Comparison of ENCODE assay signal across 15 cellular contexts in genomic region chr1:186112280-186112679, GRCh38.
DNase-seq lines count a peak whose midpoint lies in the region; ATAC-seq, FAIRE-seq and TF ChIP-seq lines count a peak whose summit lies in the region.
"Had no signal": no experiment of that assay in that cellular context is flagged by ENCODE, and none has a peak within 500 bp of the region (broad histone marks: within the 10 kb centered on the region; RNA-seq: fewer than 3 reads in every experiment).

No MANE protein-coding gene starts in this region.

- no peaks in the 10 kb centered on the region for H3K4me1 Mint-ChIP-seq in activated CD8-positive, alpha-beta memory T cell treated with anti-CD3 and anti-CD28 coated beads, Interleukin-2, amount 10 ng/mL, durations not matched to agents 7 days and 5 days
- H3K4me1 Mint-ChIP-seq in activated CD4-positive, alpha-beta memory T cell treated with anti-CD3 and anti-CD28 coated beads for 36 hours (ENCODE audit: low read depth), result no peaks in the 10 kb centered on the region
- H3K4me1 Mint-ChIP-seq: H9 had no signal

- H3K36me3 Mint-ChIP-seq in activated CD8-positive, alpha-beta memory T cell treated with anti-CD3 and anti-CD28 coated beads, Interleukin-2, amount 10 ng/mL, durations not matched to agents 7 days and 5 days, result no peaks in the 10 kb centered on the region
- H3K36me3 Mint-ChIP-seq in activated CD4-positive, alpha-beta memory T cell treated with anti-CD3 and anti-CD28 coated beads for 36 hours, result no peaks in the 10 kb centered on the region
- H3K36me3 Mint-ChIP-seq: CD8-positive, alpha-beta T cell had no signal

- CTCF ChIA-PET in activated CD8-positive, alpha-beta memory T cell treated with anti-CD3 and anti-CD28 coated beads, Interleukin-2, amount 10 ng/mL, durations not matched to agents 7 days and 5 days (lab: Charles Lee), result no interaction called here
- CTCF ChIA-PET in activated CD4-positive, alpha-beta memory T cell treated with anti-CD3 and anti-CD28 coated beads for 36 hours (lab: Charles Lee), result no interaction called here

- no peaks in the 10 kb centered on the region for H3K27me3 ChIP-seq in RWPE2 (ENCODE audit: insufficient read depth, poor library complexity, severe bottlenecking)

- H3K27ac Mint-ChIP-seq in activated CD8-positive, alpha-beta memory T cell treated with anti-CD3 and anti-CD28 coated beads, Interleukin-2, amount 10 ng/mL, durations not matched to agents 7 days and 5 days, result no peak overlapping the region
- no peak overlapping the region for H3K27ac Mint-ChIP-seq in activated CD4-positive, alpha-beta memory T cell treated with anti-CD3 and anti-CD28 coated beads for 36 hours
- H3K27ac Mint-ChIP-seq: CD8-positive, alpha-beta T cell had no signal

- no peak for FAIRE-seq in GM12891 (lab: Jason Lieb, UNC)
- FAIRE-seq: HepG2 had no signal

- POLR2A ChIA-PET in activated CD4-positive, alpha-beta memory T cell treated with anti-CD3 and anti-CD28 coated beads for 36 hours (lab: Charles Lee), result no interaction called here

- no peaks in the 10 kb centered on the region for H3K9me3 ChIP-seq in RWPE2 (ENCODE audit: severe bottlenecking)

- no peaks in the 10 kb centered on the region for H3K4me1 ChIP-seq in RWPE2 (ENCODE audit: insufficient read depth, poor library complexity, severe bottlenecking)

- TF ChIP-seq POLR2A in GM12891 (IDR thresholded peaks at IDR 0.05; ENCODE audit: low read depth, low read length), result no peak

- peak in 74 of 76 experiments; percentile 17 to 98 (median 84) for DNase-seq in HUDEP-2 (lab: John Stamatoyannopoulos, UW; ENCODE audit: unreplicated experiment in 76 of 76)
- no peak for DNase-seq in RWPE2 (ENCODE audit: low spot score)
- DNase-seq in epithelial cell of prostate (ENCODE audit: low read depth, low spot score), result peak; percentile 29
- DNase-seq in kidney tubule cell (ENCODE audit: low spot score), result peak; percentile 6
- DNase-seq in activated CD8-positive, alpha-beta memory T cell treated with anti-CD3 and anti-CD28 coated beads, Interleukin-2, amount 10 ng/mL, durations not matched to agents 7 days and 5 days, result no peak
- DNase-seq in GM12891 (ENCODE audit: insufficient read length, low spot score), result no peak
- DNase-seq in activated CD4-positive, alpha-beta memory T cell treated with anti-CD3 and anti-CD28 coated beads for 36 hours, result no peak
- DNase-seq: CD8-positive, alpha-beta T cell; H9; Kasumi-1; MV-4-11; NCI-H1417 treated with DMSO at 0.1 percent for 48 hours; NCI-H2029 treated with DMSO at 0.1 percent for 48 hours; NCI-H510A treated with DMSO at 0.1 percent for 48 hours had no signal

- peak; percentile 60; the same call in 1 of the 3 replicates for ATAC-seq in RWPE2 (ENCODE audit: low read depth)
- no peak for ATAC-seq in activated CD8-positive, alpha-beta memory T cell treated with anti-CD3 and anti-CD28 coated beads, Interleukin-2, amount 10 ng/mL, durations not matched to agents 7 days and 5 days
- ATAC-seq: CD8-positive, alpha-beta T cell; HepG2 had no signal

- H3K27ac ChIP-seq in RWPE2 (ENCODE audit: poor library complexity, severe bottlenecking) (no peak overlapping the region), epithelial cell of prostate (no peak overlapping the region)

- H3K36me3 ChIP-seq in RWPE2 (ENCODE audit: low read depth), result no peaks in the 10 kb centered on the region

- no peak overlapping the region for H3K4me3 Mint-ChIP-seq in activated CD8-positive, alpha-beta memory T cell treated with anti-CD3 and anti-CD28 coated beads, Interleukin-2, amount 10 ng/mL, durations not matched to agents 7 days and 5 days
- no peak overlapping the region for H3K4me3 Mint-ChIP-seq in activated CD4-positive, alpha-beta memory T cell treated with anti-CD3 and anti-CD28 coated beads for 36 hours
- H3K4me3 Mint-ChIP-seq: CD8-positive, alpha-beta T cell; H9 had no signal

- TF ChIP-seq CTCF in RWPE2 (IDR thresholded peaks at IDR 0.05; ENCODE audit: poor library complexity, severe bottlenecking), result no peak

- no peaks in the 10 kb centered on the region for H3K9me3 Mint-ChIP-seq in activated CD8-positive, alpha-beta memory T cell treated with anti-CD3 and anti-CD28 coated beads, Interleukin-2, amount 10 ng/mL, durations not matched to agents 7 days and 5 days (ENCODE audit: low read depth)
- no peaks in the 10 kb centered on the region for H3K9me3 Mint-ChIP-seq in activated CD4-positive, alpha-beta memory T cell treated with anti-CD3 and anti-CD28 coated beads for 36 hours
- H3K9me3 Mint-ChIP-seq: H9 had no signal

- no peaks in the 10 kb centered on the region for H3K27me3 Mint-ChIP-seq in activated CD8-positive, alpha-beta memory T cell treated with anti-CD3 and anti-CD28 coated beads, Interleukin-2, amount 10 ng/mL, durations not matched to agents 7 days and 5 days
- no peaks in the 10 kb centered on the region for H3K27me3 Mint-ChIP-seq in activated CD4-positive, alpha-beta memory T cell treated with anti-CD3 and anti-CD28 coated beads for 36 hours

- intact Hi-C loops in activated CD4-positive, alpha-beta memory T cell treated with anti-CD3 and anti-CD28 coated beads for 36 hours (cut with micrococcal nuclease), result no loop called here

- H3K4me3 ChIP-seq in RWPE2 (ENCODE audit: severe bottlenecking), result no peak overlapping the region

TF ChIP-seq in GM12891, 5 proteins besides CTCF, POLR2A, EP300 and RAD21:
- TF ChIP-seq POU2F2 (IDR thresholded peaks at IDR 0.05; ENCODE audit: low read depth, low read length), result no peak
- TF ChIP-seq PAX5 (IDR thresholded peaks at IDR 0.05; ENCODE audit: insufficient read depth, low read length, severe bottlenecking), result no peak
- no peak for TF ChIP-seq TAF1 (IDR thresholded peaks at IDR 0.05; ENCODE audit: low read depth, low read length)
- no peak for TF ChIP-seq POLR2AphosphoS5 (IDR thresholded peaks at IDR 0.05; ENCODE audit: low read depth, low read length)
- no peak for TF ChIP-seq SPI1 (IDR thresholded peaks at IDR 0.05; ENCODE audit: low read depth, low read length)
TF ChIP-seq in GM12891: peak in this region for 0.

Comparison
In these comparisons a context has a peak if more than half of its experiments do, and no peak if none do; other contexts are left out.
1. DNase-seq: peak in HUDEP-2 (74 of 76), epithelial cell of prostate (single experiment) and kidney tubule cell (single experiment); none in RWPE2 (single experiment), activated CD8-positive, alpha-beta memory T cell treated with anti-CD3 and anti-CD28 coated beads, Interleukin-2, amount 10 ng/mL, durations not matched to agents 7 days and 5 days (single experiment), GM12891 (single experiment) and activated CD4-positive, alpha-beta memory T cell treated with anti-CD3 and anti-CD28 coated beads for 36 hours (single experiment).